Comparison of ENCODE assay signal across 8 cellular contexts in genomic region chr2:36965751-36966369, GRCh38. TPM values are rescaled to one million over a fixed set of nuclear protein-coding genes. Genes with fewer than 3 reads are reported as not detected.
A peak's percentile ranks its signal among the peaks of the same experiment; 100 is the strongest.
DNase-seq lines count a peak whose midpoint lies in the region; ATAC-seq and TF ChIP-seq lines count a peak whose summit lies in the region.

No MANE protein-coding gene starts in this region.

- peaks cover 0 to 6% (median 0%) of the 10 kb centered on the region in 8 donors for H3K9me3 Mint-ChIP-seq in CD4-positive, alpha-beta memory T cell
- no peaks in the 10 kb centered on the region for H3K9me3 Mint-ChIP-seq in brain

- H3K4me3 Mint-ChIP-seq in CD4-positive, alpha-beta memory T cell, result peak overlapping the region; percentile 94 to 99 (median 98)
- peak overlapping the region; percentile 93 to 98 (median 96) for H3K4me3 Mint-ChIP-seq in brain

- peaks cover 53% of the 10 kb centered on the region for H3K79me2 ChIP-seq in SK-N-SH (ENCODE audit: insufficient read depth)

- no peaks in the 10 kb centered on the region for H3K9me3 ChIP-seq in CD4-positive, alpha-beta memory T cell (ENCODE audit: control insufficient read depth in 1 of 2, low read length in 2 of 2)
- H3K9me3 ChIP-seq in SK-N-SH, result no peaks in the 10 kb centered on the region

- DNase-seq in CD4-positive, alpha-beta memory T cell, result peak in 3 of 5 donors; percentile 2 to 42 (median 7)
- DNase-seq in SK-N-SH (peak; percentile 88), iPS-NIHi7 (ENCODE audit: extremely low spot score) (peak; percentile 86), GM19240 (ENCODE audit: insufficient read length, low spot score) (no peak)
- peak; percentile 52 to 59 for DNase-seq in stimulated activated CD4-positive, alpha-beta T cell treated with anti-CD3 and anti-CD28 coated beads, Interleukin-2, amount 100 ng/mL, for 24 hours

- H3K27me3 Mint-ChIP-seq in CD4-positive, alpha-beta memory T cell, result peaks cover 0 to 4% of the 10 kb centered on the region in 2 donors
- H3K27me3 Mint-ChIP-seq in brain, result peaks cover 12% of the 10 kb centered on the region

- H2AFZ ChIP-seq in SK-N-SH (ENCODE audit: low read depth), result peak overlapping the region; percentile 94

- H3K36me3 Mint-ChIP-seq in CD4-positive, alpha-beta memory T cell, result peaks cover 0 to 14% of the 10 kb centered on the region in 2 donors
- H3K36me3 Mint-ChIP-seq in brain, result no peaks in the 10 kb centered on the region

- H3K27ac ChIP-seq in CD4-positive, alpha-beta memory T cell (ENCODE audit: low read depth, low read length), result peak overlapping the region; percentile 79
- peak overlapping the region; percentile 64 to 85; a peak in 3 of 4 replicates for H3K27ac ChIP-seq in SK-N-SH (ENCODE audit: low read depth in 2 of 2, low read length in 1 of 2)

- H3K4me3 ChIP-seq in CD4-positive, alpha-beta memory T cell (ENCODE audit: low read length in 2 of 2), result peak overlapping the region; percentile 71 to 88
- H3K4me3 ChIP-seq in SK-N-SH (ENCODE audit: low read depth in 2 of 2, low read length in 1 of 2), result peak overlapping the region; percentile 74 to 99

- peaks cover 38 to 65% (median 48%) of the 10 kb centered on the region in 4 donors for H3K4me1 Mint-ChIP-seq in CD4-positive, alpha-beta memory T cell
- H3K4me1 Mint-ChIP-seq in brain, result peaks cover 55% of the 10 kb centered on the region

- CTCF ChIA-PET in CD4-positive, alpha-beta memory T cell (lab: Charles Lee; ENCODE audit: partially characterized antibody), result interaction anchor here (0.8 kb wide), 1 partner anchor 182 kb away, joined by 3 read pairs; no protein-coding TSS in a partner anchor
- CTCF ChIA-PET in SK-N-SH (lab: Yijun Ruan, JAX), result interaction anchor here (1.2 to 1.7 kb wide), 2 partner anchors 15 to 40 kb away, joined by 3 to 7 read pairs; no protein-coding TSS in a partner anchor

- H3K27ac Mint-ChIP-seq in CD4-positive, alpha-beta memory T cell, result peak overlapping the region; percentile 94 to 99 (median 96)
- H3K27ac Mint-ChIP-seq in brain, result peak overlapping the region; percentile 80 to 95 (median 83)

- H3F3A ChIP-seq in SK-N-SH (replicated peaks; ENCODE audit: insufficient read depth), result no peaks in the 10 kb centered on the region

- 3% methylated on average over 31 of the region's 42 CpGs for WGBS in SK-N-SH (ENCODE audit: low lambda C conversion rate)

- peak overlapping the region; percentile 84 for H3K4me2 ChIP-seq in SK-N-SH

- intact Hi-C loops in CD4-positive, alpha-beta memory T cell (cut with micrococcal nuclease), result loop anchor here (1.0 to 10.0 kb wide), 8 partner anchors 39 to 1785 kb away; partner anchors contain the start of genes ATL2, CEBPZ, EIF2AK2 and GPATCH11

- H4K20me1 ChIP-seq in SK-N-SH (ENCODE audit: insufficient read depth), result peaks cover 13% of the 10 kb centered on the region; the same call in 1 of the 2 replicates

- H3K9ac ChIP-seq in SK-N-SH, result peak overlapping the region; percentile 87

- ATAC-seq in GM19438 (IDR thresholded peaks at IDR 0.05; ENCODE audit: low read depth, unreplicated experiment), result peak; percentile 33
- peak; percentile 24 for ATAC-seq in HG03571 (IDR thresholded peaks at IDR 0.05; ENCODE audit: unreplicated experiment)

- no peak; the same call in 1 of the 2 replicates for TF ChIP-seq RAD21 in SK-N-SH (IDR thresholded peaks at IDR 0.05; ENCODE audit: low read length)

- peaks cover 49% of the 10 kb centered on the region for H3K4me1 ChIP-seq in CD4-positive, alpha-beta memory T cell (ENCODE audit: insufficient read depth, low read length)
- H3K4me1 ChIP-seq in SK-N-SH (ENCODE audit: control insufficient read depth in 1 of 2, insufficient read depth in 2 of 2, low read depth in 1 of 2, low read length in 1 of 2), result peaks cover 8 to 12% of the 10 kb centered on the region in 2 experiments; a peak in 3 of 4 replicates

- TF ChIP-seq CTCF in SK-N-SH (IDR thresholded peaks at IDR 0.05) (no peak), brain (conservative IDR thresholded peaks at IDR 0.05) (no peak)

- no peak for TF ChIP-seq EP300 in SK-N-SH (IDR thresholded peaks at IDR 0.05; ENCODE audit: borderline replicate concordance in 1 of 2, low read depth in 1 of 2, low read length in 1 of 2)

- no peaks in the 10 kb centered on the region for H3K27me3 ChIP-seq in CD4-positive, alpha-beta memory T cell (ENCODE audit: insufficient read depth, low read length)
- no peaks in the 10 kb centered on the region for H3K27me3 ChIP-seq in SK-N-SH (ENCODE audit: insufficient read depth)

- no peaks in the 10 kb centered on the region for H3K36me3 ChIP-seq in CD4-positive, alpha-beta memory T cell (ENCODE audit: insufficient read depth, low read length)
- H3K36me3 ChIP-seq in SK-N-SH (replicated peaks in 1 of 2; ENCODE audit: control insufficient read depth in 1 of 2, insufficient read depth in 2 of 2, low read length in 1 of 2), result no peaks in the 10 kb centered on the region

- H3K9me2 ChIP-seq in SK-N-SH, result no peaks in the 10 kb centered on the region

- POLR2A ChIA-PET in CD4-positive, alpha-beta memory T cell (lab: Charles Lee; ENCODE audit: partially characterized antibody), result interaction anchor here (0.7 to 2.5 kb wide), 18 partner anchors 9 to 1811 kb away, joined by 3 to 17 read pairs (median 4); partner anchors contain the start of genes CEBPZOS, EIF2AK2, GPATCH11 and HEATR5B
- POLR2A ChIA-PET in SK-N-SH (lab: Yijun Ruan, JAX), result interaction anchor here (1.0 to 1.5 kb wide), 3 partner anchors 9 to 11 kb away, joined by 3 read pairs; no protein-coding TSS in a partner anchor

TF ChIP-seq in SK-N-SH, 30 proteins besides CTCF, POLR2A, EP300 and RAD21:
- TF ChIP-seq CHD2 (IDR thresholded peaks at IDR 0.05; ENCODE audit: low read length, partially characterized antibody) (peak; percentile 58), RCOR1 (IDR thresholded peaks at IDR 0.05; ENCODE audit: low read length) (no peak), POLR2AphosphoS5 (IDR thresholded peaks at IDR 0.05; ENCODE audit: low read depth, low read length) (no peak), RXRA (IDR thresholded peaks at IDR 0.05; ENCODE audit: borderline replicate concordance, low read depth) (no peak), EZH2phosphoT487 (IDR thresholded peaks at IDR 0.05; ENCODE audit: borderline replicate concordance, low read depth) (no peak), NRF1 (IDR thresholded peaks at IDR 0.05; ENCODE audit: low read depth, low read length) (no peak), FOXJ3 (CRISPR knock-in tag; IDR thresholded peaks at IDR 0.05) (0 out of 2 replicates have a peak, but pooled peaks have one; percentile 54)

RNA-seq across cellular contexts. Expression of gene STRN, which starts 0.5 kb away (rescaled TPM):
- 10 to 100 TPM; 29.0 to 33.4 TPM for total RNA-seq in CD4-positive, alpha-beta memory T cell
- polyA plus RNA-seq in CD4-positive, alpha-beta memory T cell, result 10 to 100 TPM in 1 of 2 donors, 1 to 10 TPM in 1; 6.7 to 10.2 TPM
- polyA plus RNA-seq in SK-N-SH (2012; rRNA removed) (4.8 and 5.8 TPM in 2 replicates), brain (ENCODE audit: insufficient read depth, low read depth, low replicate concordance) (7.7 TPM)
- 6.1 TPM in 2 replicates for polyA plus RNA-seq in SK-N-SH (2012; cell fraction: cytosol; rRNA removed)
- polyA plus RNA-seq in SK-N-SH (2012; cell fraction: nucleus; rRNA removed), result 3.6 and 7.6 TPM in 2 replicates
